In genomic region chr17:62309381-62309780, GRCh38 we compare ENCODE assay signal across 18 cellular contexts.
DNase-seq lines count a peak whose midpoint lies in the region; ATAC-seq and TF ChIP-seq lines count a peak whose summit lies in the region.
"Had no signal": no experiment of that assay in that cellular context is flagged by ENCODE, and none has a peak within 500 bp of the region (broad histone marks: within the 10 kb centered on the region; RNA-seq: fewer than 3 reads in every experiment).

No MANE protein-coding gene starts in this region.

- H3K4me3 Mint-ChIP-seq in MCF 10A (ENCODE audit: unreplicated experiment) = no peak overlapping the region
- no peak overlapping the region for H3K4me3 Mint-ChIP-seq in CD4-positive, alpha-beta T cell
- H3K4me3 Mint-ChIP-seq: CD14-positive monocyte; CD8-positive, alpha-beta T cell; HFFc6 had no signal

- ATAC-seq in foreskin keratinocyte (peak; percentile 18), GM19351 (IDR thresholded peaks at IDR 0.05; ENCODE audit: unreplicated experiment) (no peak)
- ATAC-seq in CD4-positive, alpha-beta T cell (ENCODE audit: poor library complexity) = no peak
- ATAC-seq: CD8-positive, alpha-beta T cell; HCT116 had no signal

- DNase-seq in MCF 10A (ENCODE audit: unreplicated experiment) (peak; percentile 36), breast epithelium (ENCODE audit: low spot score in 2 of 2) (no peak), cardiac fibroblast (ENCODE audit: low read depth in 2 of 2) (peak; percentile 1 to 13), foreskin keratinocyte (peak; percentile 30 to 73)
- DNase-seq in CD4-positive, alpha-beta T cell = no peak
- DNase-seq in activated CD4-positive, alpha-beta T cell treated with anti-CD3 and anti-CD28 coated beads for 1 hour = no peak
- DNase-seq: 8988T; Calu3; CD8-positive, alpha-beta T cell; GDM1; GOT3; H7; HFFc6; IMR-90 had no signal

- no peak overlapping the region for H3K27ac Mint-ChIP-seq in MCF 10A (ENCODE audit: low read depth, unreplicated experiment)
- no peak overlapping the region for H3K27ac Mint-ChIP-seq in CD4-positive, alpha-beta T cell
- H3K27ac Mint-ChIP-seq: CD14-positive monocyte; CD8-positive, alpha-beta T cell; HFFc6 had no signal

- peaks cover 0 to 4% of the 10 kb centered on the region in 2 donors for H3K9me3 ChIP-seq in breast epithelium
- H3K9me3 ChIP-seq in CD4-positive, alpha-beta T cell (ENCODE audit: control insufficient read depth, low read length) = peaks cover 4% of the 10 kb centered on the region
- H3K9me3 ChIP-seq: BLaER1 had no signal

- H3K9me3 Mint-ChIP-seq in MCF 10A (ENCODE audit: unreplicated experiment) = no peaks in the 10 kb centered on the region
- H3K9me3 Mint-ChIP-seq in CD4-positive, alpha-beta T cell = peaks cover 6% of the 10 kb centered on the region
- H3K9me3 Mint-ChIP-seq: CD8-positive, alpha-beta T cell; HFFc6 had no signal

- no peaks in the 10 kb centered on the region for H3K36me3 ChIP-seq in breast epithelium
- H3K36me3 ChIP-seq: BLaER1 had no signal

- no peaks in the 10 kb centered on the region for H3K4me1 ChIP-seq in breast epithelium
- peaks cover 6% of the 10 kb centered on the region for H3K4me1 ChIP-seq in foreskin keratinocyte
- H3K4me1 ChIP-seq: BLaER1 had no signal

- peaks cover 61% of the 10 kb centered on the region for H3K27me3 Mint-ChIP-seq in MCF 10A (ENCODE audit: insufficient read depth, unreplicated experiment)
- H3K27me3 Mint-ChIP-seq in CD4-positive, alpha-beta T cell = peaks cover 59% of the 10 kb centered on the region

- POLR2A ChIA-PET in MCF 10A (lab: Yijun Ruan, JAX) = interaction anchor here (0.6 kb wide), 1 partner anchor 9 kb away, joined by 3 read pairs; no protein-coding TSS in a partner anchor
- POLR2A ChIA-PET in CD4-positive, alpha-beta T cell (lab: Charles Lee) = interaction anchor here (0.6 kb wide), 1 partner anchor 861 kb away, joined by 3 read pairs; no protein-coding TSS in a partner anchor

- TF ChIP-seq CTCF in MCF 10A (IDR thresholded peaks at IDR 0.05; ENCODE audit: unreplicated experiment) (no peak), breast epithelium (IDR thresholded peaks at IDR 0.05) (no peak), cardiac fibroblast (IDR thresholded peaks at IDR 0.05; ENCODE audit: low read depth, low read length) (no peak), foreskin keratinocyte (conservative IDR thresholded peaks at IDR 0.05) (no peak)
- no peak for TF ChIP-seq CTCF in CD4-positive, alpha-beta T cell (IDR thresholded peaks at IDR 0.05)

- H3K4me1 Mint-ChIP-seq in MCF 10A (ENCODE audit: insufficient read depth, unreplicated experiment) = no peaks in the 10 kb centered on the region
- no peaks in the 10 kb centered on the region for H3K4me1 Mint-ChIP-seq in CD4-positive, alpha-beta T cell (ENCODE audit: low read depth)
- H3K4me1 Mint-ChIP-seq: CD14-positive monocyte had no signal

- no peak for TF ChIP-seq POLR2A in breast epithelium (IDR thresholded peaks at IDR 0.05)

- no peak overlapping the region for H3K27ac ChIP-seq in breast epithelium
- no peak overlapping the region for H3K27ac ChIP-seq in foreskin keratinocyte
- H3K27ac ChIP-seq in CD4-positive, alpha-beta T cell (ENCODE audit: low read depth, low read length) = no peak overlapping the region
- H3K27ac ChIP-seq: BLaER1 had no signal

- H3K4me3 ChIP-seq in breast epithelium = no peak overlapping the region
- no peak overlapping the region for H3K4me3 ChIP-seq in cardiac fibroblast (replicated peaks in 1 of 2; ENCODE audit: low read depth in 2 of 2, low read length in 2 of 2)
- H3K4me3 ChIP-seq: BLaER1 had no signal

- CTCF ChIA-PET in MCF 10A (lab: Yijun Ruan, JAX) = interaction anchor here (0.5 to 1.0 kb wide), 4 partner anchors 10 to 1503 kb away, joined by 3 to 7 read pairs (median 4); no protein-coding TSS in a partner anchor
- CTCF ChIA-PET in CD4-positive, alpha-beta T cell (lab: Charles Lee) = no interaction called here

- no peaks in the 10 kb centered on the region for H3K36me3 Mint-ChIP-seq in MCF 10A (ENCODE audit: insufficient read depth, unreplicated experiment)
- H3K36me3 Mint-ChIP-seq in CD4-positive, alpha-beta T cell (ENCODE audit: low read depth) = no peaks in the 10 kb centered on the region
- H3K36me3 Mint-ChIP-seq: CD14-positive monocyte; CD8-positive, alpha-beta T cell had no signal

- intact Hi-C loops in MCF 10A (cut with micrococcal nuclease) = no loop called here
- intact Hi-C loops in breast epithelium (cut with DNase I; ENCODE audit: low total_unique reads) = no loop called here
- intact Hi-C loops in CD4-positive, alpha-beta T cell (cut with DNase I, micrococcal nuclease) = no loop called here

- BruUV-seq in MCF 10A (replicated peaks; lab: Mats Ljungman, UMichigan) = no TSS peak

- H3K27me3 ChIP-seq in breast epithelium (no peaks in the 10 kb centered on the region), foreskin keratinocyte (peaks cover 32% of the 10 kb centered on the region)
- peaks cover 14% of the 10 kb centered on the region for H3K27me3 ChIP-seq in CD4-positive, alpha-beta T cell (ENCODE audit: control insufficient read depth, insufficient read depth, low read length)
- H3K27me3 ChIP-seq: BLaER1 had no signal

Comparison
In these comparisons a context has a peak if more than half of its experiments do, and no peak if none do; other contexts are left out.
1. DNase-seq: peak in MCF 10A (single experiment), cardiac fibroblast (2 of 2) and foreskin keratinocyte (2 of 2); none in breast epithelium (0 of 2), CD4-positive, alpha-beta T cell (0 of 10) and activated CD4-positive, alpha-beta T cell treated with anti-CD3 and anti-CD28 coated beads for 1 hour (single experiment).